Comparison of ENCODE assay signal across 34 cellular contexts in the genomic region with DNA sequence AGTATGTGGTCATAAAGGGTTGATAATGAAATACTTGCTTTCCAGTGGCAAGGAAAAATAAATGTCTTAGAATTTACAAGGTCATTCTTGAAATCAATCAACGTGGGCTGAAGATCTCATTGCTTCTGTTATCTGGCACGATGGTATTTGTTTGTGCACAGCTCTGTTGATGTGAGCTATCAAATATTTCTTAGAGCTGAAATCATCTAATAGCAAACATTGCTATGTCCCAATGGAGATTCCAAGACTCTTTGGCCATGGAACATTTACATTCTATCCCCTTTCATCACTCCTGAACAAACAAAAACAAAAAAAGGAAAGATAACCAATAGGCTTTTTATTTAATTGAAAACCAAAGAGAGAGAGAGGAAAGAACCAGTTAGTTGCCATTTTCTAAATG.
"Had no signal": no experiment of that assay in that cellular context is flagged by ENCODE, and none has a peak within 500 bp of the region (broad histone marks: within the 10 kb centered on the region; RNA-seq: fewer than 3 reads in every experiment).

No MANE protein-coding gene starts in this region.

- H3K36me3 ChIP-seq: ascending aorta, breast epithelium, MG63, Peyer's patch, SJSA1 had no signal

- H3K4me3 ChIP-seq: ascending aorta, body of pancreas, breast epithelium, MG63, Peyer's patch, SJSA1 had no signal

- DNase-seq: activated CD4-positive, alpha-beta memory T cell treated with anti-CD3 and anti-CD28 coated beads, Interleukin-2, amount 10 ng/mL, durations not matched to agents 7 days and 5 days; activated CD4-positive, alpha-beta T cell treated with anti-CD3 and anti-CD28 coated beads for 36 hours; activated CD8-positive, alpha-beta memory T cell treated with anti-CD3 and anti-CD28 coated beads for 24 hours; activated CD8-positive, alpha-beta memory T cell treated with anti-CD3 and anti-CD28 coated beads, Interleukin-2, amount 10 ng/mL, durations not matched to agents 7 days and 5 days; activated CD8-positive, alpha-beta memory T cell treated with anti-CD3 and anti-CD28 coated beads, Interleukin-2, amount 50 U/mL, for 48 hours; activated effector memory CD4-positive, alpha-beta T cell treated with Interleukin-2 at 50 U/mL for 16 hours; activated naive CD4-positive, alpha-beta T cell treated with anti-CD3 and anti-CD28 coated beads, Interleukin-2, amount 10 ng/mL, durations not matched to agents 7 days and 5 days; activated naive CD8-positive, alpha-beta T cell treated with anti-CD3 and anti-CD28 coated beads, Interleukin-2, amount 50 U/mL, for 24 hours; activated T-cell treated with anti-CD3 and anti-CD28 coated beads, Interleukin-2, amount 50 U/mL, for 48 hours; amygdala; body of pancreas; caudate nucleus; cerebellar nuclear complex; Kasumi-1; KG1; MG63; NCI-H1048; NCI-H1436 treated with DMSO at 0.1 percent for 48 hours; NCI-H1694 treated with DMSO at 0.1 percent for 48 hours; NCI-H2029; NCI-H510A; NCI-H526; NCI-H748 treated with DMSO at 0.1 percent for 48 hours; NK-92 treated with Interleukin-12 subunit alpha and Interleukin-12 subunit beta, amount 100 ng/mL, for 24 hours; PC-3; Peyer's patch; RPMI8226; SHP77 treated with DMSO at 0.1 percent for 48 hours; SK-N-SH had no signal

- ATAC-seq: activated CD4-positive, alpha-beta T cell treated with anti-CD3 and anti-CD28 coated beads for 36 hours; activated CD4-positive, CD25-positive, alpha-beta regulatory T cell treated with anti-CD3 and anti-CD28 coated beads, Interleukin-2, amount 50 U/mL, for 24 hours; activated CD8-positive, alpha-beta memory T cell treated with anti-CD3 and anti-CD28 coated beads, Interleukin-2, amount 10 ng/mL, durations not matched to agents 7 days and 5 days; activated naive CD8-positive, alpha-beta T cell treated with anti-CD3 and anti-CD28 coated beads, Interleukin-2, amount 50 U/mL, for 24 hours; body of pancreas; PC-3; WTC11 had no signal

- H3K9ac ChIP-seq: SK-N-SH had no signal

- H3K27me3 ChIP-seq: ascending aorta, body of pancreas, breast epithelium, MG63, Peyer's patch, SJSA1 had no signal

- H3K4me1 ChIP-seq: ascending aorta, body of pancreas, breast epithelium, Peyer's patch, SJSA1 had no signal

- H3K9me3 ChIP-seq: ascending aorta, body of pancreas, breast epithelium, MG63, Peyer's patch, SJSA1, SK-N-SH had no signal

- H3K4me2 ChIP-seq: SK-N-SH had no signal

- H3K27ac ChIP-seq: ascending aorta, body of pancreas, breast epithelium, Peyer's patch, SJSA1 had no signal
